31 cellular contexts compared by ENCODE assay signal in the genomic region with DNA sequence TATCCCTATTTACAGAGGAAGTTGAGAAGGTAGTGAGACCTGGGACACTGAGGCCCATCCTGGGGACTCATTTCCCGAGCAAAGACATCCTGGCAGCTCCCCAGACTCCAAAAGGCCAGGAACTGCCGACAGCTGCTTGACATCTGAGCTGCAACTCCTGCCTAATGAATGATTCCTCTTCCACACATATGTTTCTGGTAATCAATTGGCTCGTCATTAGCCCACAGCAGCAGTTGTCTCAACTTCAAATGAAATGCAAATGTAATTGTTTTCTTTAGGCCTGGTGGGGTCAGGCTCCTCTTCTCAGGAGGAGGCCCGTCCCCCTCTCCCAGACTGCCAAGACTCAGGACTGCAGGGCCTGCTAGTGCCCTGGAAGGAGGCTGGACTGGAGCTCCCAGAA.
DNase-seq lines count a peak whose midpoint lies in the region; ATAC-seq and TF ChIP-seq lines count a peak whose summit lies in the region.
"Had no signal": no experiment of that assay in that cellular context is flagged by ENCODE, and none has a peak within 500 bp of the region (broad histone marks: within the 10 kb centered on the region; RNA-seq: fewer than 3 reads in every experiment).

No MANE protein-coding gene starts in this region.

- TF ChIP-seq CTCF in AG10803 (conservative IDR thresholded peaks at IDR 0.05; ENCODE audit: low read length) (no peak), VCaP (conservative IDR thresholded peaks at IDR 0.05) (no peak)

- no peak for ATAC-seq in GM19023 (IDR thresholded peaks at IDR 0.05; ENCODE audit: unreplicated experiment)
- ATAC-seq: activated CD4-positive, CD25-positive, alpha-beta regulatory T cell treated with anti-CD3 and anti-CD28 coated beads, Interleukin-2, amount 50 U/mL, for 24 hours; activated T-helper 17 cell treated with anti-CD3 and anti-CD28 coated beads, Interleukin-2, amount 50 U/mL, for 72 hours; foreskin keratinocyte; left lobe of liver; T-cell had no signal

- peak; percentile 15 for DNase-seq in AG10803 (ENCODE audit: low read depth)
- peak; percentile 83 for DNase-seq in NCI-H1694 (lab: John Stamatoyannopoulos, UW)
- peak; percentile 57 for DNase-seq in iPS-NIHi7 (ENCODE audit: extremely low spot score)
- no peak for DNase-seq in T-helper 9 cell
- no peak for DNase-seq in pons (ENCODE audit: low spot score)
- no peak for DNase-seq in HK-2 (ENCODE audit: unreplicated experiment)
- DNase-seq: activated CD4-positive, alpha-beta memory T cell treated with anti-CD3 and anti-CD28 coated beads for 36 hours; activated CD8-positive, alpha-beta memory T cell treated with anti-CD3 and anti-CD28 coated beads, Interleukin-2, amount 50 U/mL, for 4 hours; activated naive CD4-positive, alpha-beta T cell treated with anti-CD3 and anti-CD28 coated beads, Interleukin-2, amount 50 U/mL, for 16 hours; amniotic stem cell; effector CD4-positive, alpha-beta T cell; foreskin keratinocyte; immature natural killer cell; mesenchymal stem cell; MV-4-11; stimulated activated CD8-positive, alpha-beta memory T cell treated with anti-CD3 and anti-CD28 coated beads, Interleukin-4, amount 100 ng/mL, for 48 hours; stomach; T-cell; thyroid gland had no signal

- H3K4me3 ChIP-seq in AG10803 (ENCODE audit: low read length), result no peak overlapping the region
- H3K4me3 ChIP-seq: HAP-1, hepatocyte, SJSA1, skin epidermis, stomach, thyroid gland, vagina had no signal

- H3K27ac ChIP-seq in VCaP, result peak overlapping the region; percentile 44; the same call in 1 of the 2 replicates
- H3K27ac ChIP-seq: 22Rv1, epithelial cell of prostate, foreskin keratinocyte, hepatocyte, SJSA1, skin epidermis, stomach, thyroid gland, vagina had no signal

Comparison
In these comparisons a context has a peak if more than half of its experiments do, and no peak if none do; other contexts are left out.
1. DNase-seq: peak in AG10803 (single experiment), NCI-H1694 (single experiment) and iPS-NIHi7 (single experiment); none in T-helper 9 cell (single experiment), pons (single experiment) and HK-2 (single experiment).